8 cellular contexts compared by ENCODE assay signal in the genomic region with DNA sequence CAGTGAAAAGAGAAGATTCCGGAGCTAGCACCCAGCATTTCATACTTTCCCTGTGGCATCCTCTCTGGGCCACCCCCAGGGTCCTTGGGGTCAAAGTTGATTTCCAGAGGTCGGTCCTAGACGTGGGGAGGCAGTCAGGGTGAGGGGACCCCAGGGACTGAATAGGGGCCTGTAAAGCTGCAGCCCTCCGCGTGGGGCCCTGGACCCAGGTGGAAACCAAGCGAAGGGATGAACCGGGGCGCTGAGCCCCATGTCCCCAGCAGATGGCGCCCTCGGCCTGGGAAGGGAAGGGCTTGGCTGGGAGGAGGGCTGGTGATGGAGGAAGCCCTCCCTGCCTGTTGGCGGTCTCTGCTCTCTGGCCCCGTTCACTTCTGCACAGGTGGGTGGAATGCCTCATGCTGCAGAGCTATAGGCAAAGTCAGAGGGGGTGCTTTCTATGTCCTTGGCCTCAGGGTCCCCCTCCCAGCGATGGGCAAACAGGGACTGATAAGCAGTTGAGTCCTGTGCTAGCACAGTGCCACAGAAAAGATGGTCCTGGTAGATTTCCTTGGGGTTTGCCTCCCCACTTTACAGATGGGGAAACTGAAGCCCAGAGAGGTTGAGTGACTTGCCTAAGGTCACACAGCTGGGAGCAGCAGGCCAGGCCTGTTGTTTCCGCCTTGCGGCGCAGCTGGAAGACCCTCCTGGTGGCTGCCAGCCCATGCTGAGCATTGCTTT.
DNase-seq lines count a peak whose midpoint lies in the region; ATAC-seq and TF ChIP-seq lines count a peak whose summit lies in the region.

No MANE protein-coding gene starts in this region.

- H3K27me3 ChIP-seq in CD4-positive, CD25-positive, alpha-beta regulatory T cell (ENCODE audit: control insufficient read depth, insufficient read depth, low read length) = no peaks in the 10 kb centered on the region
- no peaks in the 10 kb centered on the region for H3K27me3 ChIP-seq in fibroblast of lung (ENCODE audit: control insufficient read depth, insufficient read depth, low read length)

- DNase-seq in CD4-positive, CD25-positive, alpha-beta regulatory T cell = peak; percentile 25 to 43 (median 33)
- DNase-seq in HFF-Myc (ENCODE audit: extremely low read depth, low read depth) = no peak
- peak; percentile 80 for DNase-seq in OCI-LY7 (ENCODE audit: low spot score)
- peak; percentile 76 for DNase-seq in activated T-cell treated with anti-CD3 and anti-CD28 coated beads, Interleukin-2, amount 50 U/mL, for 72 hours
- DNase-seq in fibroblast of lung (ENCODE audit: low read depth in 2 of 2) = peak; percentile 33 to 51
- DNase-seq in nephron progenitor cell = peak; percentile 91
- DNase-seq in stimulated activated naive CD8-positive, alpha-beta T cell treated with anti-CD3 and anti-CD28 coated beads, Interleukin-15, amount 100 ng/mL, for 72 hours = peak; percentile 69

- no peaks in the 10 kb centered on the region for H3K9me3 ChIP-seq in CD4-positive, CD25-positive, alpha-beta regulatory T cell (ENCODE audit: control insufficient read depth in 2 of 2, low read length in 2 of 2)
- H3K9me3 ChIP-seq in OCI-LY7 (ENCODE audit: low read length) (no peaks in the 10 kb centered on the region), fibroblast of lung (ENCODE audit: control insufficient read depth, insufficient read depth, low read depth, low read length) (no peaks in the 10 kb centered on the region)

- no peaks in the 10 kb centered on the region for H3K9me2 ChIP-seq in OCI-LY7 (ENCODE audit: insufficient read depth, low read length)

- BruUV-seq in OCI-LY7 (replicated peaks; lab: Mats Ljungman, UMichigan) = no TSS peak

- no peaks in the 10 kb centered on the region for H3K36me3 ChIP-seq in CD4-positive, CD25-positive, alpha-beta regulatory T cell (ENCODE audit: control insufficient read depth, insufficient read depth, low read length)
- H3K36me3 ChIP-seq in OCI-LY7 (ENCODE audit: insufficient read depth, low read length) (no peaks in the 10 kb centered on the region), fibroblast of lung (ENCODE audit: control insufficient read depth, insufficient read depth, low read length) (no peaks in the 10 kb centered on the region)

- CTCF ChIA-PET in OCI-LY7 (lab: Charles Lee; ENCODE audit: unreplicated experiment) = interaction anchor here (0.7 to 1.0 kb wide), 2 partner anchors 13 to 23 kb away, joined by 3 read pairs; no protein-coding TSS in a partner anchor

- H3K9me3 Mint-ChIP-seq in CD4-positive, CD25-positive, alpha-beta regulatory T cell = no peaks in the 10 kb centered on the region
- no peaks in the 10 kb centered on the region for H3K9me3 Mint-ChIP-seq in activated T-cell treated with anti-CD3 and anti-CD28 coated beads, Interleukin-2, amount 50 U/mL, for 72 hours
- no peaks in the 10 kb centered on the region for H3K9me3 Mint-ChIP-seq in nephron progenitor cell
- H3K9me3 Mint-ChIP-seq in stimulated activated naive CD8-positive, alpha-beta T cell treated with anti-CD3 and anti-CD28 coated beads, Interleukin-15, amount 100 ng/mL, for 72 hours = no peaks in the 10 kb centered on the region

- H3K27me3 Mint-ChIP-seq in CD4-positive, CD25-positive, alpha-beta regulatory T cell = no peaks in the 10 kb centered on the region
- no peaks in the 10 kb centered on the region for H3K27me3 Mint-ChIP-seq in activated T-cell treated with anti-CD3 and anti-CD28 coated beads, Interleukin-2, amount 50 U/mL, for 72 hours (ENCODE audit: low read depth)
- peaks cover 39% of the 10 kb centered on the region for H3K27me3 Mint-ChIP-seq in nephron progenitor cell (ENCODE audit: low read depth, poor library complexity)
- H3K27me3 Mint-ChIP-seq in stimulated activated naive CD8-positive, alpha-beta T cell treated with anti-CD3 and anti-CD28 coated beads, Interleukin-15, amount 100 ng/mL, for 72 hours = no peaks in the 10 kb centered on the region

- ATAC-seq in CD4-positive, CD25-positive, alpha-beta regulatory T cell (ENCODE audit: low read depth in 2 of 2) = peak in 1 of 2 donors; percentile 59
- ATAC-seq in activated T-cell treated with anti-CD3 and anti-CD28 coated beads, Interleukin-2, amount 50 U/mL, for 72 hours (replicated peaks in 1 of 2) = peak; percentile 75 to 76
- peak; percentile 84 for ATAC-seq in stimulated activated naive CD8-positive, alpha-beta T cell treated with anti-CD3 and anti-CD28 coated beads, Interleukin-15, amount 100 ng/mL, for 72 hours
- no peak for ATAC-seq in HG03378 (IDR thresholded peaks at IDR 0.05; ENCODE audit: unreplicated experiment)

- no peaks in the 10 kb centered on the region for H3K79me2 ChIP-seq in OCI-LY7 (ENCODE audit: insufficient read depth, low read depth, low read length)
- H3K79me2 ChIP-seq in fibroblast of lung (ENCODE audit: control insufficient read depth, insufficient read depth, low read length) = no peaks in the 10 kb centered on the region

- no peaks in the 10 kb centered on the region for H3K36me3 Mint-ChIP-seq in CD4-positive, CD25-positive, alpha-beta regulatory T cell
- H3K36me3 Mint-ChIP-seq in activated T-cell treated with anti-CD3 and anti-CD28 coated beads, Interleukin-2, amount 50 U/mL, for 72 hours (ENCODE audit: insufficient read depth in 2 of 2) = no peaks in the 10 kb centered on the region
- H3K36me3 Mint-ChIP-seq in nephron progenitor cell (ENCODE audit: low read depth) = no peaks in the 10 kb centered on the region

- H3K4me1 ChIP-seq in CD4-positive, CD25-positive, alpha-beta regulatory T cell (ENCODE audit: control insufficient read depth, insufficient read depth, low read length, poor library complexity, severe bottlenecking) = no peaks in the 10 kb centered on the region
- H3K4me1 ChIP-seq in OCI-LY7 (ENCODE audit: insufficient read depth, low read length, poor library complexity, severe bottlenecking) (peaks cover 3% of the 10 kb centered on the region), fibroblast of lung (ENCODE audit: control insufficient read depth, extremely low read depth, insufficient read depth, low read length) (no peaks in the 10 kb centered on the region)

- H3K4me3 Mint-ChIP-seq in CD4-positive, CD25-positive, alpha-beta regulatory T cell = no peak overlapping the region
- H3K4me3 Mint-ChIP-seq in activated T-cell treated with anti-CD3 and anti-CD28 coated beads, Interleukin-2, amount 50 U/mL, for 72 hours = no peak overlapping the region
- H3K4me3 Mint-ChIP-seq in nephron progenitor cell = no peak overlapping the region
- H3K4me3 Mint-ChIP-seq in stimulated activated naive CD8-positive, alpha-beta T cell treated with anti-CD3 and anti-CD28 coated beads, Interleukin-15, amount 100 ng/mL, for 72 hours = no peak overlapping the region

- H4K20me1 ChIP-seq in OCI-LY7 (ENCODE audit: insufficient read depth, low read length) (no peaks in the 10 kb centered on the region), fibroblast of lung (ENCODE audit: control insufficient read depth, extremely low read depth, insufficient read depth, low read length) (no peaks in the 10 kb centered on the region)

- H3K4me3 ChIP-seq in CD4-positive, CD25-positive, alpha-beta regulatory T cell (ENCODE audit: low read depth, low read length) = no peak overlapping the region
- H3K4me3 ChIP-seq in HFF-Myc (replicated peaks; ENCODE audit: low read depth, low read length) (no peak overlapping the region), OCI-LY7 (ENCODE audit: low read depth, low read length, poor library complexity, severe bottlenecking) (no peak overlapping the region), fibroblast of lung (replicated peaks in 1 of 4; ENCODE audit: control extremely low read depth in 1 of 4, insufficient read depth in 1 of 4, low read depth in 3 of 4, low read length in 4 of 4) (no peak overlapping the region)

- no peak overlapping the region for H3K27ac ChIP-seq in CD4-positive, CD25-positive, alpha-beta regulatory T cell (ENCODE audit: insufficient read depth, low read length, poor library complexity, severe bottlenecking)
- no peak overlapping the region for H3K27ac ChIP-seq in OCI-LY7 (ENCODE audit: low read depth, low read length, poor library complexity, severe bottlenecking)
- H3K27ac ChIP-seq in fibroblast of lung (ENCODE audit: insufficient read depth, low read length) = no peak overlapping the region

- intact Hi-C loops in OCI-LY7 (cut with micrococcal nuclease; ENCODE audit: unreplicated experiment) = loop anchor here (1.0 kb wide), 1 partner anchor 22 kb away; no protein-coding TSS in a partner anchor

- H3K4me2 ChIP-seq in OCI-LY7 (ENCODE audit: low read length) (no peak overlapping the region), fibroblast of lung (ENCODE audit: extremely low read depth, insufficient read depth, low read length) (no peak overlapping the region)

- POLR2A ChIA-PET in OCI-LY7 (lab: Charles Lee) = interaction anchor here (0.5 to 1.1 kb wide), 2 partner anchors 11 to 19 kb away, joined by 3 read pairs; no protein-coding TSS in a partner anchor

- no peak overlapping the region for H3K27ac Mint-ChIP-seq in CD4-positive, CD25-positive, alpha-beta regulatory T cell
- H3K27ac Mint-ChIP-seq in activated T-cell treated with anti-CD3 and anti-CD28 coated beads, Interleukin-2, amount 50 U/mL, for 72 hours = no peak overlapping the region
- no peak overlapping the region for H3K27ac Mint-ChIP-seq in nephron progenitor cell
- H3K27ac Mint-ChIP-seq in stimulated activated naive CD8-positive, alpha-beta T cell treated with anti-CD3 and anti-CD28 coated beads, Interleukin-15, amount 100 ng/mL, for 72 hours = peak overlapping the region in 1 of 2 donors; percentile 85

- no peaks in the 10 kb centered on the region for H3K4me1 Mint-ChIP-seq in CD4-positive, CD25-positive, alpha-beta regulatory T cell
- H3K4me1 Mint-ChIP-seq in activated T-cell treated with anti-CD3 and anti-CD28 coated beads, Interleukin-2, amount 50 U/mL, for 72 hours (ENCODE audit: low read depth) = no peaks in the 10 kb centered on the region
- peaks cover 56% of the 10 kb centered on the region for H3K4me1 Mint-ChIP-seq in nephron progenitor cell
- H3K4me1 Mint-ChIP-seq in stimulated activated naive CD8-positive, alpha-beta T cell treated with anti-CD3 and anti-CD28 coated beads, Interleukin-15, amount 100 ng/mL, for 72 hours = no peaks in the 10 kb centered on the region

- TF ChIP-seq CTCF in HFF-Myc (IDR thresholded peaks at IDR 0.05; ENCODE audit: low read depth, low read length, missing control alignments) = peak; percentile 94
- TF ChIP-seq CTCF in OCI-LY7 (conservative IDR thresholded peaks at IDR 0.05; ENCODE audit: low read length) = peak; percentile 92
- peak; percentile 79 to 94 for TF ChIP-seq CTCF in fibroblast of lung (conservative IDR thresholded peaks at IDR 0.05 in 1 of 2, IDR thresholded peaks at IDR 0.05 in 1 of 2; ENCODE audit: low read depth in 1 of 2, low read length in 2 of 2)
- peak; percentile 92 for TF ChIP-seq CTCF in nephron progenitor cell (IDR thresholded peaks at IDR 0.05)

- no peak overlapping the region for H3K9ac ChIP-seq in fibroblast of lung (ENCODE audit: insufficient read depth, low read length)

- H2AFZ ChIP-seq in OCI-LY7 (ENCODE audit: low read length) = no peak overlapping the region
- no peak overlapping the region for H2AFZ ChIP-seq in fibroblast of lung (ENCODE audit: low read length)
